1 cellular context compared by ENCODE assay signal in genomic region chr6:3456794-3457709, GRCh38.
TF ChIP-seq lines count a peak whose summit lies in the region.

TSS of gene SLC22A23 (minus strand) at chr6:3457050. CDS start at chr6:3456559, 491 bp downstream.

TF ChIP-seq in HEK293, 187 proteins besides CTCF, POLR2A, EP300 and RAD21 (continued from another document):
- TF ChIP-seq ZSCAN30 (tag by site-specific recombination; IDR thresholded peaks at IDR 0.05) = peak; percentile 68
- no peak for TF ChIP-seq PRDM4 (tag by site-specific recombination; IDR thresholded peaks at IDR 0.05)
- no peak for TF ChIP-seq ZNF24 (tag by site-specific recombination; IDR thresholded peaks at IDR 0.05)
- no peak for TF ChIP-seq BCL6B (tag by site-specific recombination; IDR thresholded peaks at IDR 0.05)
- TF ChIP-seq BCL11A (tag by site-specific recombination; IDR thresholded peaks at IDR 0.05; ENCODE audit: low read depth) = peak; percentile 27; the same call in 1 of the 2 replicates
- no peak for TF ChIP-seq ZNF239 (tag by site-specific recombination; IDR thresholded peaks at IDR 0.05)
- TF ChIP-seq YY2 (tag by site-specific recombination; IDR thresholded peaks at IDR 0.05) = no peak
- TF ChIP-seq SCRT2 (tag by site-specific recombination; IDR thresholded peaks at IDR 0.05) = peak; percentile 57; the same call in 1 of the 2 replicates
- no peak for TF ChIP-seq ZNF792 (tag by site-specific recombination; IDR thresholded peaks at IDR 0.05)
- TF ChIP-seq GLIS1 (tag by site-specific recombination; IDR thresholded peaks at IDR 0.05) = peak; percentile 31; the same call in 1 of the 2 replicates
- TF ChIP-seq EGR2 (tag by site-specific recombination; IDR thresholded peaks at IDR 0.05; ENCODE audit: low read depth) = peak; percentile 25; the same call in 1 of the 2 replicates
- TF ChIP-seq TSHZ1 (tag by site-specific recombination; IDR thresholded peaks at IDR 0.05; ENCODE audit: borderline replicate concordance) = 0 out of 2 replicates have a peak, but pooled peaks have one; percentile 4
- peak; percentile 29; the same call in 1 of the 2 replicates for TF ChIP-seq ZIC2 (tag by site-specific recombination; IDR thresholded peaks at IDR 0.05)
- TF ChIP-seq ZFP3 (tag by site-specific recombination; IDR thresholded peaks at IDR 0.05; ENCODE audit: low read depth) = no peak
- TF ChIP-seq ELK4 (IDR thresholded peaks at IDR 0.05; ENCODE audit: borderline replicate concordance, low read depth, low read length) = no peak
- peak; percentile 48; the same call in 1 of the 2 replicates for TF ChIP-seq ZNF423 (tag by site-specific recombination; IDR thresholded peaks at IDR 0.05)
